ENCODE assay signal across 1 cellular context in the genomic region with DNA sequence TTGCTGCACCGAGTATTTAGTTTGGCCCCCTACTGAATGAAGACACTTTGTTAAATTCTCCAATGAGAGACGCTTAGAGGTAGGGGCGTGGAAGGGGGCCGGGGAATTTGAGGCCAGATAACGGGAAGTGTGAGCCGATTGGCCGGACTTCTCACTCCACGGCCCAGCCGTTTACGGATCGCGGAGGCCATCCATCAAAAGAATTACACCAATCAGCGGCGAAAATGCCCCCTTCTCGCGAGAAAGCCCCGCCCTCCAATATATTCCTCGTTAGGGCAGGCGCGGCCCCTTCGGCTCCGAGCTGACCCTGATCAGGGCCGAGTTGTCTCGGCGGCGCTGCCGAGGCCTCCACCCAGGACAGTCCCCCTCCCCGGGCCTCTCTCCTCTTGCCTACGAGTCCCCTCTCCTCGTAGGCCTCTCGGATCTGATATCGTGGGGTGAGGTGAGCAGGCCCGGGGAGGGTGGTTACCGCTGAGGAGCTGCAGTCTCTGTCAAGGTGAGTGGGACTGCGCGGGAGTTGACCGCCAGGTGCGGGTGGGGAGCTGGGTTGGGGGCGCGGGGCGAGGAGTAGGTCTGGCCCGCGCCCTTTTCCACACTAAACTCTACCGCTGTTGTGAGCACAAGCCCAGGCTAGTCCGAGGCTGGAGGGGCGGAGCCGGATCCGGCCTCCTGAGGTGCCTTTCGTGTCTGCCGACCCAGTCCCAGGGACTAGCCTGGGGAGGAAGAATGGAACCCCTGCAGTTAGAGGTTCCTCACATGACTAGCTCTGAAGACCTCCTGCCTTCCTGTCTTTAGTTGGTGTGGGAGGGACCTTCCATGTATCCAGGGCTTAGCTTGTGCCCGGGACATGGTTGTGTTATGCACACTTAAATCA.
TF ChIP-seq lines count a peak whose summit lies in the region.

A gene with protein sequence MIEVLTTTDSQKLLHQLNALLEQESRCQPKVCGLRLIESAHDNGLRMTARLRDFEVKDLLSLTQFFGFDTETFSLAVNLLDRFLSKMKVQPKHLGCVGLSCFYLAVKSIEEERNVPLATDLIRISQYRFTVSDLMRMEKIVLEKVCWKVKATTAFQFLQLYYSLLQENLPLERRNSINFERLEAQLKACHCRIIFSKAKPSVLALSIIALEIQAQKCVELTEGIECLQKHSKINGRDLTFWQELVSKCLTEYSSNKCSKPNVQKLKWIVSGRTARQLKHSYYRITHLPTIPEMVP (plus strand): TSS at position 287 of the 874 bp plus-strand sequence. CDS start 1,662 bp downstream, outside the sequence.

TF ChIP-seq in HepG2, 621 proteins besides CTCF, POLR2A, EP300 and RAD21 (continued from another document and continues in another):
- TF ChIP-seq SMYD3 (CRISPR knock-in tag; IDR thresholded peaks at IDR 0.05), result 0 out of 2 replicates have a peak, but pooled peaks have one; percentile 16
- TF ChIP-seq ZNF773 (CRISPR knock-in tag; IDR thresholded peaks at IDR 0.05; ENCODE audit: borderline replicate concordance), result no peak
- TF ChIP-seq, protein P1, sequence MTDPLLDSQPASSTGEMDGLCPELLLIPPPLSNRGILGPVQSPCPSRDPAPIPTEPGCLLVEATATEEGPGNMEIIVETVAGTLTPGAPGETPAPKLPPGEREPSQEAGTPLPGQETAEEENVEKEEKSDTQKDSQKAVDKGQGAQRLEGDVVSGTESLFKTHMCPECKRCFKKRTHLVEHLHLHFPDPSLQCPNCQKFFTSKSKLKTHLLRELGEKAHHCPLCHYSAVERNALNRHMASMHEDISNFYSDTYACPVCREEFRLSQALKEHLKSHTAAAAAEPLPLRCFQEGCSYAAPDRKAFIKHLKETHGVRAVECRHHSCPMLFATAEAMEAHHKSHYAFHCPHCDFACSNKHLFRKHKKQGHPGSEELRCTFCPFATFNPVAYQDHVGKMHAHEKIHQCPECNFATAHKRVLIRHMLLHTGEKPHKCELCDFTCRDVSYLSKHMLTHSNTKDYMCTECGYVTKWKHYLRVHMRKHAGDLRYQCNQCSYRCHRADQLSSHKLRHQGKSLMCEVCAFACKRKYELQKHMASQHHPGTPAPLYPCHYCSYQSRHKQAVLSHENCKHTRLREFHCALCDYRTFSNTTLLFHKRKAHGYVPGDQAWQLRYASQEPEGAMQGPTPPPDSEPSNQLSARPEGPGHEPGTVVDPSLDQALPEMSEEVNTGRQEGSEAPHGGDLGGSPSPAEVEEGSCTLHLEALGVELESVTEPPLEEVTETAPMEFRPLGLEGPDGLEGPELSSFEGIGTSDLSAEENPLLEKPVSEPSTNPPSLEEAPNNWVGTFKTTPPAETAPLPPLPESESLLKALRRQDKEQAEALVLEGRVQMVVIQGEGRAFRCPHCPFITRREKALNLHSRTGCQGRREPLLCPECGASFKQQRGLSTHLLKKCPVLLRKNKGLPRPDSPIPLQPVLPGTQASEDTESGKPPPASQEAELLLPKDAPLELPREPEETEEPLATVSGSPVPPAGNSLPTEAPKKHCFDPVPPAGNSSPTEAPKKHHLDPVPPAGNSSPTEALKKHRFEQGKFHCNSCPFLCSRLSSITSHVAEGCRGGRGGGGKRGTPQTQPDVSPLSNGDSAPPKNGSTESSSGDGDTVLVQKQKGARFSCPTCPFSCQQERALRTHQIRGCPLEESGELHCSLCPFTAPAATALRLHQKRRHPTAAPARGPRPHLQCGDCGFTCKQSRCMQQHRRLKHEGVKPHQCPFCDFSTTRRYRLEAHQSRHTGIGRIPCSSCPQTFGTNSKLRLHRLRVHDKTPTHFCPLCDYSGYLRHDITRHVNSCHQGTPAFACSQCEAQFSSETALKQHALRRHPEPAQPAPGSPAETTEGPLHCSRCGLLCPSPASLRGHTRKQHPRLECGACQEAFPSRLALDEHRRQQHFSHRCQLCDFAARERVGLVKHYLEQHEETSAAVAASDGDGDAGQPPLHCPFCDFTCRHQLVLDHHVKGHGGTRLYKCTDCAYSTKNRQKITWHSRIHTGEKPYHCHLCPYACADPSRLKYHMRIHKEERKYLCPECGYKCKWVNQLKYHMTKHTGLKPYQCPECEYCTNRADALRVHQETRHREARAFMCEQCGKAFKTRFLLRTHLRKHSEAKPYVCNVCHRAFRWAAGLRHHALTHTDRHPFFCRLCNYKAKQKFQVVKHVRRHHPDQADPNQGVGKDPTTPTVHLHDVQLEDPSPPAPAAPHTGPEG (CRISPR knock-in tag; IDR thresholded peaks at IDR 0.05), result no peak
- TF ChIP-seq BRF2 (CRISPR knock-in tag; IDR thresholded peaks at IDR 0.05), result 0 out of 2 replicates have a peak, but pooled peaks have one; percentile 23
- TF ChIP-seq ZNF264 (CRISPR knock-in tag; IDR thresholded peaks at IDR 0.05), result peak; percentile 20; the same call in 1 of the 2 replicates
- no peak for TF ChIP-seq ZMAT5 (CRISPR knock-in tag; IDR thresholded peaks at IDR 0.05; ENCODE audit: borderline replicate concordance, low read depth)
- peak; percentile 53; the same call in 1 of the 2 replicates for TF ChIP-seq SIN3A (IDR thresholded peaks at IDR 0.05; ENCODE audit: borderline replicate concordance, low read depth, low read length)
- TF ChIP-seq LCORL (IDR thresholded peaks at IDR 0.05), result no peak
- TF ChIP-seq LCORL (CRISPR knock-in tag; IDR thresholded peaks at IDR 0.05), result peak; percentile 61; the same call in 1 of the 2 replicates
- TF ChIP-seq ZNF891 (CRISPR knock-in tag; IDR thresholded peaks at IDR 0.05), result peak; percentile 91
- TF ChIP-seq, protein P2, sequence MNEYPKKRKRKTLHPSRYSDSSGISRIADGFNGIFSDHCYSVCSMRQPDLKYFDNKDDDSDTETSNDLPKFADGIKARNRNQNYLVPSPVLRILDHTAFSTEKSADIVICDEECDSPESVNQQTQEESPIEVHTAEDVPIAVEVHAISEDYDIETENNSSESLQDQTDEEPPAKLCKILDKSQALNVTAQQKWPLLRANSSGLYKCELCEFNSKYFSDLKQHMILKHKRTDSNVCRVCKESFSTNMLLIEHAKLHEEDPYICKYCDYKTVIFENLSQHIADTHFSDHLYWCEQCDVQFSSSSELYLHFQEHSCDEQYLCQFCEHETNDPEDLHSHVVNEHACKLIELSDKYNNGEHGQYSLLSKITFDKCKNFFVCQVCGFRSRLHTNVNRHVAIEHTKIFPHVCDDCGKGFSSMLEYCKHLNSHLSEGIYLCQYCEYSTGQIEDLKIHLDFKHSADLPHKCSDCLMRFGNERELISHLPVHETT (CRISPR knock-in tag; conservative IDR thresholded peaks at IDR 0.05), result no peak
- TF ChIP-seq ZNF275 (CRISPR knock-in tag; IDR thresholded peaks at IDR 0.05; ENCODE audit: borderline replicate concordance), result peak; percentile 62; the same call in 1 of the 2 replicates
- TF ChIP-seq EHMT2 (IDR thresholded peaks at IDR 0.05; ENCODE audit: borderline replicate concordance, low read depth, low read length), result no peak
- no peak for TF ChIP-seq RNF2 (conservative IDR thresholded peaks at IDR 0.05; ENCODE audit: low read depth)
- TF ChIP-seq PAX8 (CRISPR knock-in tag; IDR thresholded peaks at IDR 0.05; ENCODE audit: borderline replicate concordance), result no peak
- TF ChIP-seq ZNF629 (CRISPR knock-in tag; conservative IDR thresholded peaks at IDR 0.05), result no peak
- TF ChIP-seq SALL2 (CRISPR knock-in tag; IDR thresholded peaks at IDR 0.05), result 0 out of 2 replicates have a peak, but pooled peaks have one; percentile 12
- TF ChIP-seq HOXD1 (CRISPR knock-in tag; IDR thresholded peaks at IDR 0.05), result peak; percentile 58
- no peak for TF ChIP-seq ZBTB42 (CRISPR knock-in tag; IDR thresholded peaks at IDR 0.05)
- TF ChIP-seq ZNF709 (CRISPR knock-in tag; IDR thresholded peaks at IDR 0.05), result peak; percentile 85; the same call in 1 of the 2 replicates
- TF ChIP-seq, protein P3, sequence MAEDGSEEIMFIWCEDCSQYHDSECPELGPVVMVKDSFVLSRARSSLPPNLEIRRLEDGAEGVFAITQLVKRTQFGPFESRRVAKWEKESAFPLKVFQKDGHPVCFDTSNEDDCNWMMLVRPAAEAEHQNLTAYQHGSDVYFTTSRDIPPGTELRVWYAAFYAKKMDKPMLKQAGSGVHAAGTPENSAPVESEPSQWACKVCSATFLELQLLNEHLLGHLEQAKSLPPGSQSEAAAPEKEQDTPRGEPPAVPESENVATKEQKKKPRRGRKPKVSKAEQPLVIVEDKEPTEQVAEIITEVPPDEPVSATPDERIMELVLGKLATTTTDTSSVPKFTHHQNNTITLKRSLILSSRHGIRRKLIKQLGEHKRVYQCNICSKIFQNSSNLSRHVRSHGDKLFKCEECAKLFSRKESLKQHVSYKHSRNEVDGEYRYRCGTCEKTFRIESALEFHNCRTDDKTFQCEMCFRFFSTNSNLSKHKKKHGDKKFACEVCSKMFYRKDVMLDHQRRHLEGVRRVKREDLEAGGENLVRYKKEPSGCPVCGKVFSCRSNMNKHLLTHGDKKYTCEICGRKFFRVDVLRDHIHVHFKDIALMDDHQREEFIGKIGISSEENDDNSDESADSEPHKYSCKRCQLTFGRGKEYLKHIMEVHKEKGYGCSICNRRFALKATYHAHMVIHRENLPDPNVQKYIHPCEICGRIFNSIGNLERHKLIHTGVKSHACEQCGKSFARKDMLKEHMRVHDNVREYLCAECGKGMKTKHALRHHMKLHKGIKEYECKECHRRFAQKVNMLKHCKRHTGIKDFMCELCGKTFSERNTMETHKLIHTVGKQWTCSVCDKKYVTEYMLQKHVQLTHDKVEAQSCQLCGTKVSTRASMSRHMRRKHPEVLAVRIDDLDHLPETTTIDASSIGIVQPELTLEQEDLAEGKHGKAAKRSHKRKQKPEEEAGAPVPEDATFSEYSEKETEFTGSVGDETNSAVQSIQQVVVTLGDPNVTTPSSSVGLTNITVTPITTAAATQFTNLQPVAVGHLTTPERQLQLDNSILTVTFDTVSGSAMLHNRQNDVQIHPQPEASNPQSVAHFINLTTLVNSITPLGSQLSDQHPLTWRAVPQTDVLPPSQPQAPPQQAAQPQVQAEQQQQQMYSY (CRISPR knock-in tag; IDR thresholded peaks at IDR 0.05), result peak; percentile 18; the same call in 1 of the 2 replicates
- TF ChIP-seq, protein P4, sequence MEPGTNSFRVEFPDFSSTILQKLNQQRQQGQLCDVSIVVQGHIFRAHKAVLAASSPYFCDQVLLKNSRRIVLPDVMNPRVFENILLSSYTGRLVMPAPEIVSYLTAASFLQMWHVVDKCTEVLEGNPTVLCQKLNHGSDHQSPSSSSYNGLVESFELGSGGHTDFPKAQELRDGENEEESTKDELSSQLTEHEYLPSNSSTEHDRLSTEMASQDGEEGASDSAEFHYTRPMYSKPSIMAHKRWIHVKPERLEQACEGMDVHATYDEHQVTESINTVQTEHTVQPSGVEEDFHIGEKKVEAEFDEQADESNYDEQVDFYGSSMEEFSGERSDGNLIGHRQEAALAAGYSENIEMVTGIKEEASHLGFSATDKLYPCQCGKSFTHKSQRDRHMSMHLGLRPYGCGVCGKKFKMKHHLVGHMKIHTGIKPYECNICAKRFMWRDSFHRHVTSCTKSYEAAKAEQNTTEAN (CRISPR knock-in tag; conservative IDR thresholded peaks at IDR 0.05), result no peak
- TF ChIP-seq, protein P5, sequence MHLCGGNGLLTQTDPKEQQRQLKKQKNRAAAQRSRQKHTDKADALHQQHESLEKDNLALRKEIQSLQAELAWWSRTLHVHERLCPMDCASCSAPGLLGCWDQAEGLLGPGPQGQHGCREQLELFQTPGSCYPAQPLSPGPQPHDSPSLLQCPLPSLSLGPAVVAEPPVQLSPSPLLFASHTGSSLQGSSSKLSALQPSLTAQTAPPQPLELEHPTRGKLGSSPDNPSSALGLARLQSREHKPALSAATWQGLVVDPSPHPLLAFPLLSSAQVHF (CRISPR knock-in tag; IDR thresholded peaks at IDR 0.05), result no peak
- 0 out of 2 replicates have a peak, but pooled peaks have one; percentile 30 for TF ChIP-seq HMGXB3 (CRISPR knock-in tag; IDR thresholded peaks at IDR 0.05; ENCODE audit: borderline replicate concordance)
